In the genomic region with DNA sequence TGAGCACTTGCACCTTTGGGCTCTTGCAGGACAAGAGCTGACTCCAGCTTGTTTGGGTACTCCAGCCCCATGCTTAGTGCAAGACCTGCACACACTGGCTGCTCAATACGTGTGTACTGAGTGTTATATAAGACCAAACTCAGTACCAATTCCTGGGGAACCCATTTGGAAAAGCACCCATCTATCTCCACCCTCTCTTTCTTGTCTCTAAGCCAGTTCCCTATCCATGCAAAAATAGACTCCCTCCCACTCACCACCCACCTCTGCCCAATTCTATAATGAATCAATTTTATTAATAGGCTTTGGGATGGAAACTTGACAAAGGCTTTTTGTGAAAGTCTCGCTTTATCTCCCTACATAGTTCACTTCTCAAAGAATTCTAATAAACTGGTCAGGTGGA, we compare ENCODE assay signal across 16 cellular contexts.
"Had no signal": no experiment of that assay in that cellular context is flagged by ENCODE, and none has a peak within 500 bp of the region (broad histone marks: within the 10 kb centered on the region; RNA-seq: fewer than 3 reads in every experiment).

No MANE protein-coding gene starts in this region.

- H3K4me1 ChIP-seq: foreskin keratinocyte, lower lobe of right lung, parathyroid adenoma, sigmoid colon, upper lobe of left lung had no signal

- H3K36me3 ChIP-seq: lower lobe of right lung, sigmoid colon, thoracic aorta, upper lobe of left lung had no signal

- H2AFZ ChIP-seq: parathyroid adenoma had no signal

- H3K4me3 Mint-ChIP-seq: activated CD4-positive, alpha-beta memory T cell treated with anti-CD3 and anti-CD28 coated beads for 36 hours; activated CD4-positive, alpha-beta T cell treated with anti-CD3 and anti-CD28 coated beads for 36 hours; activated naive CD8-positive, alpha-beta T cell treated with anti-CD3 and anti-CD28 coated beads for 36 hours; nephron; stimulated activated memory B cell treated with anti-CD40 and anti-IgM and Interleukin-4, amounts not matched to agents 10 μg/mL and 1 μg/mL and 100 μg/mL, for 72 hours; WTC11 had no signal

- H3K4me3 ChIP-seq: lower lobe of right lung, sigmoid colon, thoracic aorta, upper lobe of left lung had no signal

- FAIRE-seq: colon, islet of Langerhans had no signal

- H3K9me3 ChIP-seq: lower lobe of right lung, sigmoid colon, thoracic aorta, upper lobe of left lung had no signal

- H3K36me3 Mint-ChIP-seq: activated CD4-positive, alpha-beta memory T cell treated with anti-CD3 and anti-CD28 coated beads for 36 hours; activated naive CD8-positive, alpha-beta T cell treated with anti-CD3 and anti-CD28 coated beads for 36 hours; stimulated activated memory B cell treated with anti-CD40 and anti-IgM and Interleukin-4, amounts not matched to agents 10 μg/mL and 1 μg/mL and 100 μg/mL, for 72 hours; WTC11 had no signal

- H3K27ac Mint-ChIP-seq: activated CD4-positive, alpha-beta memory T cell treated with anti-CD3 and anti-CD28 coated beads for 36 hours; activated CD4-positive, alpha-beta T cell treated with anti-CD3 and anti-CD28 coated beads for 36 hours; activated naive CD8-positive, alpha-beta T cell treated with anti-CD3 and anti-CD28 coated beads for 36 hours; nephron; stimulated activated memory B cell treated with anti-CD40 and anti-IgM and Interleukin-4, amounts not matched to agents 10 μg/mL and 1 μg/mL and 100 μg/mL, for 72 hours; WTC11 had no signal

- H3K9me3 Mint-ChIP-seq: activated CD4-positive, alpha-beta memory T cell treated with anti-CD3 and anti-CD28 coated beads for 36 hours; activated naive CD8-positive, alpha-beta T cell treated with anti-CD3 and anti-CD28 coated beads for 36 hours; nephron; stimulated activated memory B cell treated with anti-CD40 and anti-IgM and Interleukin-4, amounts not matched to agents 10 μg/mL and 1 μg/mL and 100 μg/mL, for 72 hours; WTC11 had no signal

- DNase-seq: activated CD4-positive, alpha-beta memory T cell treated with anti-CD3 and anti-CD28 coated beads for 36 hours; activated CD4-positive, alpha-beta T cell treated with anti-CD3 and anti-CD28 coated beads for 36 hours; activated naive CD8-positive, alpha-beta T cell treated with anti-CD3 and anti-CD28 coated beads for 36 hours; left cardiac atrium; lower lobe of right lung; sigmoid colon; stimulated activated CD4-positive, alpha-beta T cell treated with anti-CD3 and anti-CD28 coated beads, Interleukin-4, amount 100 ng/mL, for 4 hours; upper lobe of left lung had no signal

- H3K27ac ChIP-seq: foreskin keratinocyte, lower lobe of right lung, parathyroid adenoma, sigmoid colon, thoracic aorta, upper lobe of left lung had no signal

- H3K9ac ChIP-seq: parathyroid adenoma had no signal

- H3K4me1 Mint-ChIP-seq: activated CD4-positive, alpha-beta T cell treated with anti-CD3 and anti-CD28 coated beads for 36 hours; activated naive CD8-positive, alpha-beta T cell treated with anti-CD3 and anti-CD28 coated beads for 36 hours; nephron; stimulated activated memory B cell treated with anti-CD40 and anti-IgM and Interleukin-4, amounts not matched to agents 10 μg/mL and 1 μg/mL and 100 μg/mL, for 72 hours had no signal

- ATAC-seq: activated CD4-positive, alpha-beta T cell treated with anti-CD3 and anti-CD28 coated beads for 36 hours; left cardiac atrium; lower lobe of right lung; stimulated activated memory B cell treated with anti-CD40 and anti-IgM and Interleukin-4, amounts not matched to agents 10 μg/mL and 1 μg/mL and 100 μg/mL, for 72 hours had no signal

- H3K27me3 ChIP-seq: foreskin keratinocyte, upper lobe of left lung had no signal
